ENCODE assay signal across 2 cellular contexts in the genomic region with DNA sequence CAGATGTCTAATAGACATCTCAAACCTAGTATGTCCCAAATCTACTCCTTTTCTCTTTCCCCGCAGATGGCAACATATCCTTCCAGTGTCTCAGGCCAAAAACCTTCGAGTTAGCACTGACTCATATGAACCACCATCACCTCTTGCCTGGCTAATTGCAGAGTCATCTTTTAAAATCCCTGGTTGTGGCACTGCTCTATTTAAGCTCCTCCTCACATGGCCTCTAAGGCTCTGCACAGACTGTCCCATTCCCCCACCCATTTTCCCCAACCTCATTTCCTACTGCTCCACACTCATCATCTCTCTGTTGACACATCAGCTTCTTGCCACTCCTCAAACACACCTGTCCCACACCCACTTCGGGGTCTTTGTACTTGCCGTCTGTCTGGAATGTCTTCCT.
TF ChIP-seq lines count a peak whose summit lies in the region.

No MANE protein-coding gene starts in this region.

TF ChIP-seq in GM23338, 12 proteins besides CTCF, POLR2A, EP300 and RAD21:
- TF ChIP-seq STAT1 (IDR thresholded peaks at IDR 0.05; ENCODE audit: unreplicated experiment) (no peak), EZH2 (IDR thresholded peaks at IDR 0.05; ENCODE audit: low read depth, unreplicated experiment) (no peak), EZH2phosphoT487 (IDR thresholded peaks at IDR 0.05; ENCODE audit: unreplicated experiment) (no peak), NANOG (IDR thresholded peaks at IDR 0.05; ENCODE audit: borderline replicate concordance) (no peak), POLR2AphosphoS5 (IDR thresholded peaks at IDR 0.05; ENCODE audit: low read depth) (no peak), ZNF331 (CRISPR knock-in tag; IDR thresholded peaks at IDR 0.05; ENCODE audit: low read depth) (no peak), CREB1 (CRISPR knock-in tag; IDR thresholded peaks at IDR 0.05; ENCODE audit: low read depth) (no peak)

TF ChIP-seq in endothelial cell of umbilical vein, 7 proteins besides CTCF, POLR2A, EP300 and RAD21:
- no peak for TF ChIP-seq GATA2 (IDR thresholded peaks at IDR 0.05; ENCODE audit: insufficient read depth, insufficient read length, low read depth, low read length)
- TF ChIP-seq FOS (IDR thresholded peaks at IDR 0.05; ENCODE audit: borderline replicate concordance, insufficient read depth, low read length): peak; percentile 58
